Comparison of ENCODE assay signal across 25 cellular contexts in genomic region chr12:87428701-87429277, GRCh38.
DNase-seq lines count a peak whose midpoint lies in the region; ATAC-seq and TF ChIP-seq lines count a peak whose summit lies in the region.
"Had no signal": no experiment of that assay in that cellular context is flagged by ENCODE, and none has a peak within 500 bp of the region (broad histone marks: within the 10 kb centered on the region; RNA-seq: fewer than 3 reads in every experiment).

No MANE protein-coding gene starts in this region.

- H3K27ac ChIP-seq in brain microvascular endothelial cell: no peak overlapping the region
- H3K27ac ChIP-seq: C4-2B, hepatocyte, PC-9, vagina had no signal

- intact Hi-C loops in activated CD4-positive, alpha-beta T cell treated with anti-CD3 and anti-CD28 coated beads, Interleukin-2, amount 10 ng/mL, durations not matched to agents 24 days and 14 days (cut with micrococcal nuclease): no loop called here

- no peak overlapping the region for H3K4me3 Mint-ChIP-seq in activated CD4-positive, alpha-beta T cell treated with anti-CD3 and anti-CD28 coated beads, Interleukin-2, amount 10 ng/mL, durations not matched to agents 24 days and 14 days
- H3K4me3 Mint-ChIP-seq in stimulated activated naive B cell treated with anti-CD40 and anti-IgM and Interleukin-4, amounts not matched to agents 10 μg/mL and 1 μg/mL and 100 μg/mL, for 72 hours: no peak overlapping the region
- H3K4me3 Mint-ChIP-seq: activated T-helper 1 cell treated with anti-CD3 and anti-CD28 coated beads, Interleukin-12 subunit alpha, Interleukin-12 subunit beta, Interleukin-2, Interleukin-4 antibody, amounts not matched to agents 30 ng/mL and 10 ng/mL and 1 ng/mL, durations not matched to agents 14 hours and 24 hours and 36 hours; IgD-negative memory B cell; natural killer cell treated with Interleukin-12 subunit alpha and Interleukin-12 subunit beta and Interleukin-15 and Interleukin-18, amount 100 ng/mL, for 72 hours; stimulated activated effector memory CD8-positive, alpha-beta T cell treated with anti-CD3 and anti-CD28 coated beads, Interleukin-12 subunit alpha, Interleukin-12 subunit beta, amount 100 ng/mL, for 72 hours had no signal

- H3K4me3 ChIP-seq in brain microvascular endothelial cell (ENCODE audit: low read depth, low read length) (no peak overlapping the region), foreskin fibroblast (ENCODE audit: low read depth in 1 of 2, low read length in 2 of 2) (no peak overlapping the region)
- H3K4me3 ChIP-seq: GM12878, hepatocyte, PC-9, vagina had no signal

- H3K27me3 Mint-ChIP-seq in activated CD4-positive, alpha-beta T cell treated with anti-CD3 and anti-CD28 coated beads, Interleukin-2, amount 10 ng/mL, durations not matched to agents 24 days and 14 days: no peaks in the 10 kb centered on the region
- H3K27me3 Mint-ChIP-seq in stimulated activated naive B cell treated with anti-CD40 and anti-IgM and Interleukin-4, amounts not matched to agents 10 μg/mL and 1 μg/mL and 100 μg/mL, for 72 hours: no peaks in the 10 kb centered on the region
- H3K27me3 Mint-ChIP-seq: IgD-negative memory B cell; natural killer cell treated with Interleukin-12 subunit alpha and Interleukin-12 subunit beta and Interleukin-15 and Interleukin-18, amount 100 ng/mL, for 72 hours had no signal

- no peaks in the 10 kb centered on the region for H3K36me3 ChIP-seq in brain microvascular endothelial cell (replicated peaks)
- H3K36me3 ChIP-seq: vagina had no signal

- H3K36me3 Mint-ChIP-seq in activated CD4-positive, alpha-beta T cell treated with anti-CD3 and anti-CD28 coated beads, Interleukin-2, amount 10 ng/mL, durations not matched to agents 24 days and 14 days (ENCODE audit: low read depth): no peaks in the 10 kb centered on the region
- no peaks in the 10 kb centered on the region for H3K36me3 Mint-ChIP-seq in stimulated activated naive B cell treated with anti-CD40 and anti-IgM and Interleukin-4, amounts not matched to agents 10 μg/mL and 1 μg/mL and 100 μg/mL, for 72 hours
- H3K36me3 Mint-ChIP-seq: IgD-negative memory B cell; natural killer cell treated with Interleukin-12 subunit alpha and Interleukin-12 subunit beta and Interleukin-15 and Interleukin-18, amount 100 ng/mL, for 72 hours; stimulated activated effector memory CD8-positive, alpha-beta T cell treated with anti-CD3 and anti-CD28 coated beads, Interleukin-12 subunit alpha, Interleukin-12 subunit beta, amount 100 ng/mL, for 72 hours had no signal

- no peak for ATAC-seq in stimulated activated naive B cell treated with anti-CD40 and anti-IgM and Interleukin-4, amounts not matched to agents 10 μg/mL and 1 μg/mL and 100 μg/mL, for 72 hours (replicated peaks)
- no peak for ATAC-seq in GM21526 (IDR thresholded peaks at IDR 0.05; ENCODE audit: low FRiP score, unreplicated experiment)
- ATAC-seq: GM12878; left ventricle myocardium superior; natural killer cell treated with Interleukin-12 subunit alpha and Interleukin-12 subunit beta and Interleukin-15 and Interleukin-18, amount 100 ng/mL, for 72 hours; sciatic nerve; stimulated activated effector memory CD8-positive, alpha-beta T cell treated with anti-CD3 and anti-CD28 coated beads, Interleukin-12 subunit alpha, Interleukin-12 subunit beta, amount 100 ng/mL, for 72 hours had no signal

- DNase-seq in LHCN-M2 (ENCODE audit: low read depth) (peak; percentile 76), brain microvascular endothelial cell (peak; percentile 45), foreskin fibroblast (peak; percentile 25 to 28), stromal cell of bone marrow (ENCODE audit: low read depth) (peak; percentile 64), NCI-H2196 (lab: John Stamatoyannopoulos, UW; ENCODE audit: unreplicated experiment) (no peak)
- DNase-seq in activated CD4-positive, alpha-beta T cell treated with anti-CD3 and anti-CD28 coated beads, Interleukin-2, amount 10 ng/mL, durations not matched to agents 24 days and 14 days: no peak
- no peak for DNase-seq in stimulated activated naive B cell treated with anti-CD40 and anti-IgM and Interleukin-4, amounts not matched to agents 10 μg/mL and 1 μg/mL and 100 μg/mL, for 72 hours
- DNase-seq: activated CD4-positive, alpha-beta T cell treated with anti-CD3 and anti-CD28 coated beads for 48 hours; effector CD4-positive, alpha-beta T cell; left ventricle myocardium superior; NCI-H1105 treated with DMSO at 0.1 percent for 48 hours; NCI-H510A treated with DMSO at 0.1 percent for 48 hours; PC-9; stimulated activated CD4-positive, alpha-beta T cell treated with anti-CD3 and anti-CD28 coated beads, Interleukin-4, amount 100 ng/mL, for 4 hours; T-helper 2 cell had no signal

- no peak for TF ChIP-seq CTCF in brain microvascular endothelial cell (IDR thresholded peaks at IDR 0.05; ENCODE audit: low read depth, low read length, missing control alignments)
- TF ChIP-seq CTCF in foreskin fibroblast (IDR thresholded peaks at IDR 0.05; ENCODE audit: low read depth, low read length): no peak

- no peaks in the 10 kb centered on the region for H3K4me1 Mint-ChIP-seq in activated CD4-positive, alpha-beta T cell treated with anti-CD3 and anti-CD28 coated beads, Interleukin-2, amount 10 ng/mL, durations not matched to agents 24 days and 14 days
- peaks cover 0 to 5% of the 10 kb centered on the region in 2 donors for H3K4me1 Mint-ChIP-seq in stimulated activated naive B cell treated with anti-CD40 and anti-IgM and Interleukin-4, amounts not matched to agents 10 μg/mL and 1 μg/mL and 100 μg/mL, for 72 hours
- H3K4me1 Mint-ChIP-seq: stimulated activated effector memory CD8-positive, alpha-beta T cell treated with anti-CD3 and anti-CD28 coated beads, Interleukin-12 subunit alpha, Interleukin-12 subunit beta, amount 100 ng/mL, for 72 hours had no signal

- H3K27ac Mint-ChIP-seq in activated CD4-positive, alpha-beta T cell treated with anti-CD3 and anti-CD28 coated beads, Interleukin-2, amount 10 ng/mL, durations not matched to agents 24 days and 14 days: no peak overlapping the region
- H3K27ac Mint-ChIP-seq in stimulated activated naive B cell treated with anti-CD40 and anti-IgM and Interleukin-4, amounts not matched to agents 10 μg/mL and 1 μg/mL and 100 μg/mL, for 72 hours: no peak overlapping the region
- H3K27ac Mint-ChIP-seq: activated T-helper 1 cell treated with anti-CD3 and anti-CD28 coated beads, Interleukin-12 subunit alpha, Interleukin-12 subunit beta, Interleukin-2, Interleukin-4 antibody, amounts not matched to agents 30 ng/mL and 10 ng/mL and 1 ng/mL, durations not matched to agents 14 hours and 24 hours and 36 hours; IgD-negative memory B cell; natural killer cell treated with Interleukin-12 subunit alpha and Interleukin-12 subunit beta and Interleukin-15 and Interleukin-18, amount 100 ng/mL, for 72 hours; stimulated activated effector memory CD8-positive, alpha-beta T cell treated with anti-CD3 and anti-CD28 coated beads, Interleukin-12 subunit alpha, Interleukin-12 subunit beta, amount 100 ng/mL, for 72 hours had no signal

- H3K9me3 Mint-ChIP-seq in activated CD4-positive, alpha-beta T cell treated with anti-CD3 and anti-CD28 coated beads, Interleukin-2, amount 10 ng/mL, durations not matched to agents 24 days and 14 days: peaks cover 12% of the 10 kb centered on the region
- H3K9me3 Mint-ChIP-seq in stimulated activated naive B cell treated with anti-CD40 and anti-IgM and Interleukin-4, amounts not matched to agents 10 μg/mL and 1 μg/mL and 100 μg/mL, for 72 hours: peaks cover 6 to 10% of the 10 kb centered on the region in 2 donors

- no peaks in the 10 kb centered on the region for H3K27me3 ChIP-seq in brain microvascular endothelial cell (replicated peaks)
- H3K27me3 ChIP-seq: hepatocyte, vagina had no signal

- in situ Hi-C loops in brain microvascular endothelial cell (cut with HindIII; ENCODE audit: low pct_ligation_motif_present, low sequenced_read_pairs): no loop called here

Comparison
In these comparisons a context has a peak if more than half of its experiments do, and no peak if none do; other contexts are left out.
1. DNase-seq: peak in LHCN-M2 (single experiment), brain microvascular endothelial cell (single experiment), foreskin fibroblast (2 of 2) and stromal cell of bone marrow (single experiment); none in activated CD4-positive, alpha-beta T cell treated with anti-CD3 and anti-CD28 coated beads, Interleukin-2, amount 10 ng/mL, durations not matched to agents 24 days and 14 days (single experiment), stimulated activated naive B cell treated with anti-CD40 and anti-IgM and Interleukin-4, amounts not matched to agents 10 μg/mL and 1 μg/mL and 100 μg/mL, for 72 hours (single experiment) and NCI-H2196 (single experiment).